10 cellular contexts compared by ENCODE assay signal in genomic region chr4:105389167-105389566, GRCh38.
"Had no signal": no experiment of that assay in that cellular context is flagged by ENCODE, and none has a peak within 500 bp of the region (broad histone marks: within the 10 kb centered on the region; RNA-seq: fewer than 3 reads in every experiment).

No MANE protein-coding gene starts in this region.

- H3K4me1 Mint-ChIP-seq: nephron progenitor cell had no signal

- ATAC-seq: left ventricle myocardium superior; stimulated activated naive CD8-positive, alpha-beta T cell treated with anti-CD3 and anti-CD28 coated beads, Interleukin-15, Interleukin-2, amounts not matched to agents 100 U/mL and 50 U/mL, for 24 hours; upper lobe of right lung had no signal

- H3K4me3 ChIP-seq: testis, upper lobe of right lung had no signal

- DNase-seq: activated CD4-positive, alpha-beta memory T cell treated with anti-CD3 and anti-CD28 coated beads for 36 hours; activated CD8-positive, alpha-beta memory T cell treated with anti-CD3 and anti-CD28 coated beads, Interleukin-2, amount 50 U/mL, for 4 hours; activated naive CD4-positive, alpha-beta T cell treated with anti-CD3 and anti-CD28 coated beads for 36 hours; left ventricle myocardium superior; nephron progenitor cell; stimulated activated CD4-positive, alpha-beta T cell treated with anti-CD3 and anti-CD28 coated beads, Interleukin-2, amount 100 ng/mL, for 48 hours; stimulated activated naive CD8-positive, alpha-beta T cell treated with anti-CD3 and anti-CD28 coated beads, Interleukin-15, Interleukin-2, amounts not matched to agents 100 U/mL and 50 U/mL, for 24 hours; testis; upper lobe of right lung had no signal

- H3K9me3 Mint-ChIP-seq: activated CD4-positive, alpha-beta memory T cell treated with anti-CD3 and anti-CD28 coated beads for 36 hours; activated naive CD4-positive, alpha-beta T cell treated with anti-CD3 and anti-CD28 coated beads for 36 hours; activated T-helper 1 cell treated with anti-CD3 and anti-CD28 coated beads, Interleukin-12 subunit alpha, Interleukin-12 subunit beta, Interleukin-2, Interleukin-4 antibody, amounts not matched to agents 30 ng/mL and 10 ng/mL and 1 ng/mL, durations not matched to agents 14 hours and 24 hours and 36 hours; nephron progenitor cell had no signal

- H3K27me3 ChIP-seq: testis, upper lobe of right lung had no signal

- H3K27ac Mint-ChIP-seq: activated CD4-positive, alpha-beta memory T cell treated with anti-CD3 and anti-CD28 coated beads for 36 hours; activated naive CD4-positive, alpha-beta T cell treated with anti-CD3 and anti-CD28 coated beads for 36 hours; activated T-helper 1 cell treated with anti-CD3 and anti-CD28 coated beads, Interleukin-12 subunit alpha, Interleukin-12 subunit beta, Interleukin-2, Interleukin-4 antibody, amounts not matched to agents 30 ng/mL and 10 ng/mL and 1 ng/mL, durations not matched to agents 14 hours and 24 hours and 36 hours; nephron progenitor cell had no signal

- H3K27me3 Mint-ChIP-seq: activated CD4-positive, alpha-beta memory T cell treated with anti-CD3 and anti-CD28 coated beads for 36 hours had no signal

- H3K27ac ChIP-seq: testis, upper lobe of right lung had no signal

- H3K4me1 ChIP-seq: testis, upper lobe of right lung had no signal

- H3K4me3 Mint-ChIP-seq: activated CD4-positive, alpha-beta memory T cell treated with anti-CD3 and anti-CD28 coated beads for 36 hours; activated naive CD4-positive, alpha-beta T cell treated with anti-CD3 and anti-CD28 coated beads for 36 hours; activated T-helper 1 cell treated with anti-CD3 and anti-CD28 coated beads, Interleukin-12 subunit alpha, Interleukin-12 subunit beta, Interleukin-2, Interleukin-4 antibody, amounts not matched to agents 30 ng/mL and 10 ng/mL and 1 ng/mL, durations not matched to agents 14 hours and 24 hours and 36 hours; nephron progenitor cell had no signal

- H3K9me3 ChIP-seq: testis, upper lobe of right lung had no signal
